Comparison of ENCODE assay signal across 8 cellular contexts in genomic region chr16:75648265-75649076, GRCh38. TPM values are rescaled to one million over a fixed set of nuclear protein-coding genes. Genes with fewer than 3 reads are reported as not detected.
DNase-seq lines count a peak whose midpoint lies in the region; ATAC-seq and TF ChIP-seq lines count a peak whose summit lies in the region.

No MANE protein-coding gene starts in this region.

- H3K4me3 ChIP-seq in AG04450 (ENCODE audit: low read depth, low read length), result peak overlapping the region; percentile 94
- peak overlapping the region; percentile 99 for H3K4me3 ChIP-seq in choroid plexus epithelial cell (ENCODE audit: low read depth, low read length)

- peaks cover 53% of the 10 kb centered on the region for H3K36me3 Mint-ChIP-seq in activated CD4-positive, alpha-beta T cell treated with anti-CD3 and anti-CD28 coated beads for 36 hours (ENCODE audit: low read depth)

- DNase-seq in AG04450 (ENCODE audit: low read depth, low spot score), result peak; percentile 32
- DNase-seq in NCI-H446 treated with DMSO at 0.1 percent for 48 hours (lab: John Stamatoyannopoulos, UW), result peak; percentile 5
- DNase-seq in activated CD4-positive, alpha-beta T cell treated with anti-CD3 and anti-CD28 coated beads for 36 hours, result peak; percentile 94
- peak; percentile 80 for DNase-seq in choroid plexus epithelial cell (ENCODE audit: low read depth)
- DNase-seq in left colon, result peak; percentile 83 to 94
- peak; percentile 74 to 80 for DNase-seq in stimulated activated CD4-positive, alpha-beta T cell treated with anti-CD3 and anti-CD28 coated beads, Interleukin-1b, Interleukin-23, amount 100 ng/mL, for 4 hours (ENCODE audit: low read depth in 2 of 2)

- peak overlapping the region; percentile 90 for H3K27ac ChIP-seq in AG04450 (ENCODE audit: low read depth, low read length)

- peak overlapping the region; percentile 95 for H3K27ac Mint-ChIP-seq in activated CD4-positive, alpha-beta T cell treated with anti-CD3 and anti-CD28 coated beads for 36 hours

- H3K4me3 Mint-ChIP-seq in activated CD4-positive, alpha-beta T cell treated with anti-CD3 and anti-CD28 coated beads for 36 hours, result peak overlapping the region; percentile 85

- intact Hi-C loops in activated CD4-positive, alpha-beta T cell treated with anti-CD3 and anti-CD28 coated beads for 36 hours (cut with DNase I, micrococcal nuclease), result loop anchor here (1.0 to 10.0 kb wide), 7 partner anchors 92 to 1564 kb away; partner anchors contain the start of genes MON1B (in 1 of the 2) and TMEM231 (in 1 of the 2)
- intact Hi-C loops in left colon (cut with DNase I, micrococcal nuclease), result no loop called here

- CTCF ChIA-PET in AG04450 (lab: Charles Lee), result interaction anchor here (0.6 to 4.8 kb wide), 5 partner anchors 115 to 1155 kb away, joined by 6 to 33 read pairs (median 8); no protein-coding TSS in a partner anchor
- CTCF ChIA-PET in activated CD4-positive, alpha-beta T cell treated with anti-CD3 and anti-CD28 coated beads for 36 hours (lab: Charles Lee), result interaction anchor here (0.7 to 3.3 kb wide), 9 partner anchors 27 to 1043 kb away, joined by 3 to 26 read pairs (median 4); partner anchors contain the start of genes ADAT1, TMEM170A and TMEM231

- no peaks in the 10 kb centered on the region for H3K9me3 Mint-ChIP-seq in activated CD4-positive, alpha-beta T cell treated with anti-CD3 and anti-CD28 coated beads for 36 hours (ENCODE audit: low read depth)

- no peaks in the 10 kb centered on the region for H3K27me3 Mint-ChIP-seq in activated CD4-positive, alpha-beta T cell treated with anti-CD3 and anti-CD28 coated beads for 36 hours

- H3K27me3 ChIP-seq in AG04450 (ENCODE audit: control insufficient read depth, insufficient read depth, low read length), result no peaks in the 10 kb centered on the region

- TF ChIP-seq CTCF in AG04450 (IDR thresholded peaks at IDR 0.05; ENCODE audit: low read depth, low read length) (no peak), choroid plexus epithelial cell (conservative IDR thresholded peaks at IDR 0.05; ENCODE audit: low read depth, low read length) (no peak)

- ATAC-seq in GM18873 (IDR thresholded peaks at IDR 0.05; ENCODE audit: low FRiP score, unreplicated experiment) (peak; percentile 26), HG03108 (IDR thresholded peaks at IDR 0.05; ENCODE audit: unreplicated experiment) (peak; percentile 25), left colon (peak; percentile 68)
- ATAC-seq in activated CD4-positive, alpha-beta T cell treated with anti-CD3 and anti-CD28 coated beads for 36 hours, result peak; percentile 30

- peaks cover 59% of the 10 kb centered on the region for H3K4me1 Mint-ChIP-seq in activated CD4-positive, alpha-beta T cell treated with anti-CD3 and anti-CD28 coated beads for 36 hours

- peaks cover 7% of the 10 kb centered on the region; the same call in 1 of the 2 replicates for H3K9me3 ChIP-seq in AG04450 (ENCODE audit: control insufficient read depth, insufficient read depth, low read length)

- POLR2A ChIA-PET in AG04450 (lab: Yijun Ruan, JAX), result interaction anchor here (1.0 to 2.4 kb wide), 4 partner anchors 25 to 116 kb away, joined by 7 to 20 read pairs (median 8); partner anchors contain the start of gene ADAT1
- POLR2A ChIA-PET in activated CD4-positive, alpha-beta T cell treated with anti-CD3 and anti-CD28 coated beads for 36 hours (lab: Charles Lee), result interaction anchor here (1.0 to 6.3 kb wide), 7 partner anchors 12 to 1542 kb away, joined by 3 to 59 read pairs (median 4); partner anchors contain the start of genes ADAT1, GABARAPL2 and MON1B

RNA-seq across cellular contexts. Expression of gene TERF2IP, which starts 0.9 kb away (rescaled TPM):
- 41.4 and 59.5 TPM in 2 replicates for polyA plus RNA-seq in AG04450 (2011; rRNA removed)
- 8.8 and 12.2 TPM in 2 replicates for polyA minus RNA-seq in AG04450 (2011; rRNA and poly(A)+ RNA removed)
- total RNA-seq in activated CD4-positive, alpha-beta T cell treated with anti-CD3 and anti-CD28 coated beads for 36 hours, result 10 to 100 TPM; 70.6 to 72.6 TPM
- 10 to 100 TPM; 22.5 to 30.0 TPM for total RNA-seq in left colon

RNA-seq across cellular contexts. Expression of gene KARS1, which starts 1.0 kb away (rescaled TPM):
- polyA plus RNA-seq in AG04450 (2011; rRNA removed), result 190 and 203 TPM in 2 replicates
- 84.9 and 101 TPM in 2 replicates for polyA minus RNA-seq in AG04450 (2011; rRNA and poly(A)+ RNA removed)
- 100 to 1,000 TPM; 309 to 332 TPM for total RNA-seq in activated CD4-positive, alpha-beta T cell treated with anti-CD3 and anti-CD28 coated beads for 36 hours
- total RNA-seq in left colon, result 100 to 1,000 TPM in 1 of 2 donors, 10 to 100 TPM in 1; 84.8 to 102 TPM

RNA-seq across cellular contexts. Expression of gene ADAT1, which starts 25.4 kb away (rescaled TPM):
- polyA plus RNA-seq in AG04450 (2011; rRNA removed), result 32.2 and 32.5 TPM in 2 replicates
- 24.2 and 31.7 TPM in 2 replicates for polyA minus RNA-seq in AG04450 (2011; rRNA and poly(A)+ RNA removed)
- 10 to 100 TPM; 48.3 to 55.7 TPM for total RNA-seq in activated CD4-positive, alpha-beta T cell treated with anti-CD3 and anti-CD28 coated beads for 36 hours
- total RNA-seq in left colon, result 10 to 100 TPM; 35.9 to 37.5 TPM

RNA-seq across cellular contexts. Expression of gene CPHXL2, which starts 28.3 kb away (rescaled TPM):
- polyA plus RNA-seq in AG04450 (2011; rRNA removed), result not detected in 2 replicates
- not detected in 2 replicates for polyA minus RNA-seq in AG04450 (2011; rRNA and poly(A)+ RNA removed)
- total RNA-seq in activated CD4-positive, alpha-beta T cell treated with anti-CD3 and anti-CD28 coated beads for 36 hours, result not detected
- not detected for total RNA-seq in left colon

RNA-seq across cellular contexts. Expression of gene DUXB, which starts 52.8 kb away (rescaled TPM):
- polyA plus RNA-seq in AG04450 (2011; rRNA removed), result not detected in 2 replicates
- polyA minus RNA-seq in AG04450 (2011; rRNA and poly(A)+ RNA removed), result not detected in 2 replicates
- not detected for total RNA-seq in activated CD4-positive, alpha-beta T cell treated with anti-CD3 and anti-CD28 coated beads for 36 hours
- not detected for total RNA-seq in left colon

Comparison
In these comparisons a context has a peak if more than half of its experiments do, and no peak if none do; other contexts are left out.
1. Peak in every context shown above with its lines: DNase-seq, ATAC-seq, H3K4me3 ChIP-seq and H3K27ac ChIP-seq.
2. DNase-seq: peak in every context shown above with its lines; median percentile 94 in activated CD4-positive, alpha-beta T cell treated with anti-CD3 and anti-CD28 coated beads for 36 hours; 88 in left colon; 80 in choroid plexus epithelial cell; 77 in stimulated activated CD4-positive, alpha-beta T cell treated with anti-CD3 and anti-CD28 coated beads, Interleukin-1b, Interleukin-23, amount 100 ng/mL, for 4 hours; 32 in AG04450; 5 in NCI-H446 treated with DMSO at 0.1 percent for 48 hours.
3. intact Hi-C loops: an anchor here in activated CD4-positive, alpha-beta T cell treated with anti-CD3 and anti-CD28 coated beads for 36 hours (1.0 to 10.0 kb wide); none called in left colon.